23 cellular contexts compared by ENCODE assay signal in the genomic region with DNA sequence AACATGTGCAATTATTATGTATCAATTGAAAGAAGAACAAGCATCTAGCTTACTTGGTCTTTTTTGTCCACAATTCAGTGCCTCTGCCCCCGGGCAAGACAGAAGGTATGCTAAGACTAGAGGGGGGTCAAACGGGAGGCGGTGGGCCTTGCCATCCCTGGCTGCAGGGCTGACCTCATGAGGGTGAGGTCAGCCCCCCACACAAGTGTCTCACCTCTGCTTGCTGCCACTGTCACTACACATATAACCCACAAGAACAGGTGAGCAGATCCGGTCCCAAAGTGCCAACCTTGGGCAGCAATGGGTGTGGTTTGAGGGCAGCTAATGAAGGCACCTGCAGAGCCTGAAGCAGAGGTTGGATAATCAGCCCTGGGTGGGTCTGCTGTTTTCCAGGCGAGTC.
A peak's percentile ranks its signal among the peaks of the same experiment; 100 is the strongest.
DNase-seq lines count a peak whose midpoint lies in the region; ATAC-seq and TF ChIP-seq lines count a peak whose summit lies in the region.
"Had no signal": no experiment of that assay in that cellular context is flagged by ENCODE, and none has a peak within 500 bp of the region (broad histone marks: within the 10 kb centered on the region; RNA-seq: fewer than 3 reads in every experiment).

No MANE protein-coding gene starts in this region.

- H3K4me3 ChIP-seq in BLaER1 treated with 17β-estradiol and CSF1 and Interleukin-3, amounts not matched to agents 10 nM and 100 nM, result no peak overlapping the region
- H3K4me3 ChIP-seq: MG63, PC-9 had no signal

- no peak overlapping the region for H3K4me3 Mint-ChIP-seq in type B pancreatic cell
- H3K4me3 Mint-ChIP-seq: HFFc6, IgD-negative memory B cell had no signal

- peaks cover 5 to 46% (median 35%) of the 10 kb centered on the region in 10 experiments; a peak in 18 of 20 replicates for H3K4me1 ChIP-seq in BLaER1 treated with 17β-estradiol and CSF1 and Interleukin-3, amounts not matched to agents 10 nM and 100 nM

- no peaks in the 10 kb centered on the region for H3K27me3 ChIP-seq in BLaER1 treated with 17β-estradiol and CSF1 and Interleukin-3, amounts not matched to agents 10 nM and 100 nM
- H3K27me3 ChIP-seq: MG63, SJCRH30 had no signal

- no peak overlapping the region for H3K9ac ChIP-seq in BLaER1 treated with 17β-estradiol and CSF1 and Interleukin-3, amounts not matched to agents 10 nM and 100 nM

- H4K20me1 ChIP-seq in BLaER1 treated with 17β-estradiol and CSF1 and Interleukin-3, amounts not matched to agents 10 nM and 100 nM, result 0 out of 22 replicates have a peak, but pooled peaks cover 0 to 3% (median 0%) of the 10 kb centered on the region in 11 experiments

- no peaks in the 10 kb centered on the region for H3K9me3 Mint-ChIP-seq in type B pancreatic cell
- H3K9me3 Mint-ChIP-seq: HFFc6, IgD-negative memory B cell had no signal

- no peak for ATAC-seq in HG03045 (IDR thresholded peaks at IDR 0.05; ENCODE audit: unreplicated experiment)

- peak overlapping the region; percentile 10 for H3K27ac Mint-ChIP-seq in type B pancreatic cell
- H3K27ac Mint-ChIP-seq: HFFc6, IgD-negative memory B cell had no signal

- H3K4me2 ChIP-seq in BLaER1 treated with 17β-estradiol and CSF1 and Interleukin-3, amounts not matched to agents 10 nM and 100 nM, result peak overlapping the region in 7 of 11 experiments; percentile 41 to 81 (median 75); a peak in 12 of 22 replicates
- H3K4me2 ChIP-seq: PC-9 had no signal

- no peaks in the 10 kb centered on the region for H3K9me3 ChIP-seq in BLaER1 treated with 17β-estradiol and CSF1 and Interleukin-3, amounts not matched to agents 10 nM and 100 nM (replicated peaks in 1 of 11)
- H3K9me3 ChIP-seq: MG63, SJCRH30 had no signal

- peak overlapping the region in 1 of 11 experiments; percentile 49; a peak in 1 of 22 replicates for H3K27ac ChIP-seq in BLaER1 treated with 17β-estradiol and CSF1 and Interleukin-3, amounts not matched to agents 10 nM and 100 nM
- H3K27ac ChIP-seq: C4-2B, PC-9, RWPE1, SJCRH30 had no signal

- H3K27me3 Mint-ChIP-seq in type B pancreatic cell, result no peaks in the 10 kb centered on the region

- H3K36me3 ChIP-seq in BLaER1 treated with 17β-estradiol and CSF1 and Interleukin-3, amounts not matched to agents 10 nM and 100 nM, result no peaks in the 10 kb centered on the region
- H3K36me3 ChIP-seq: MG63, SJCRH30 had no signal

- DNase-seq in NCI-H69 (lab: John Stamatoyannopoulos, UW) (peak; percentile 17), mesenteric fat pad (ENCODE audit: low spot score) (peak; percentile 69), type B pancreatic cell (ENCODE audit: extremely low spot score, unreplicated experiment) (peak; percentile 16), A172 (ENCODE audit: low spot score) (no peak)
- no peak for DNase-seq in effector CD8-positive, alpha-beta T cell (lab: John Stamatoyannopoulos, UW)
- DNase-seq: COR-L47, DMS 273 treated with DMSO at 0.1 percent for 48 hours, DND-41, HFFc6, Karpas-422, MG63, NCI-H1048, NCI-H1436, NCI-H1930, NCI-H226, NCI-H524 treated with DMSO at 0.1 percent for 48 hours, PC-9 had no signal

- peaks cover 15% of the 10 kb centered on the region for H3K4me1 Mint-ChIP-seq in type B pancreatic cell (ENCODE audit: unreplicated experiment)

- H3K36me3 Mint-ChIP-seq in type B pancreatic cell, result no peaks in the 10 kb centered on the region
- H3K36me3 Mint-ChIP-seq: IgD-negative memory B cell had no signal

- TF ChIP-seq CTCF in type B pancreatic cell (conservative IDR thresholded peaks at IDR 0.05), result no peak

Comparison
In these comparisons a context has a peak if more than half of its experiments do, and no peak if none do; other contexts are left out.
1. DNase-seq: peak in NCI-H69 (single experiment), mesenteric fat pad (single experiment) and type B pancreatic cell (single experiment); none in effector CD8-positive, alpha-beta T cell (single experiment) and A172 (single experiment).